Comparison of ENCODE assay signal across 8 cellular contexts in the genomic region with DNA sequence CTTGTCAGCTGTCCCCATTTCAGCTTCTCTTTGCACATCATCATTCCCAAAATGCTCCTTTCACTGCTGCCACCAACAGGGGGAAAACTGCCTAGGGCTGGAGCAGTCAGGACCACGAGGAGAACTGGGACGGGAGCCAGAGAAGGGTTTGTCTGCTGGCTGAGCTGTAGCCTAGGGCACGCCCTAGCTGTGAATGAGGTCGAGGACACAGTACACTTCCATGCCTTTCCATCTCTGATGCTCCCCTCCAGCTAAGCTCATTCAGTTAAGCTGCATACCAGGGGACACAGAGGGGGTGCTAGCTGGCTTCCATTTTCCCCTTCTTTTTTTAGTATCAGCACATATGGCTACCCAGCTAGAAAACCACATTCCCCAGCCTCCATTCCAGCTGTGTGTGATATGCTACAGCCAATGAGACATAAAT.
DNase-seq lines count a peak whose midpoint lies in the region; ATAC-seq and TF ChIP-seq lines count a peak whose summit lies in the region.

No MANE protein-coding gene starts in this region.

- H3K27ac ChIP-seq in right atrium auricular region (no peak overlapping the region), OCI-LY7 (ENCODE audit: low read depth, low read length, poor library complexity, severe bottlenecking) (no peak overlapping the region)

- H3K9me3 ChIP-seq in right atrium auricular region (no peaks in the 10 kb centered on the region), OCI-LY7 (ENCODE audit: low read length) (no peaks in the 10 kb centered on the region)

- H4K20me1 ChIP-seq in OCI-LY7 (ENCODE audit: insufficient read depth, low read length): no peaks in the 10 kb centered on the region

- intact Hi-C loops in OCI-LY7 (cut with micrococcal nuclease; ENCODE audit: unreplicated experiment): no loop called here

- no peak for DNase-seq in activated naive CD4-positive, alpha-beta T cell treated with anti-CD3 and anti-CD28 coated beads, Interleukin-2, amount 50 U/mL, for 16 hours
- peak; percentile 74 for DNase-seq in right atrium auricular region (ENCODE audit: low spot score)
- no peak for DNase-seq in stimulated activated naive B cell treated with anti-CD40 and anti-IgM and Interleukin-4, amounts not matched to agents 10 μg/mL and 1 μg/mL and 100 μg/mL, for 72 hours
- DNase-seq in GM10266 (ENCODE audit: extremely low spot score): no peak
- no peak for DNase-seq in OCI-LY7 (ENCODE audit: low spot score)
- no peak for DNase-seq in NCI-H128 (lab: John Stamatoyannopoulos, UW; ENCODE audit: unreplicated experiment)

- POLR2A ChIA-PET in OCI-LY7 (lab: Charles Lee): interaction anchor here (1.1 to 1.3 kb wide), 2 partner anchors 9 to 54 kb away, joined by 4 to 13 read pairs; no protein-coding TSS in a partner anchor

- peak overlapping the region; percentile 83 for H3K27ac Mint-ChIP-seq in activated naive CD4-positive, alpha-beta T cell treated with anti-CD3 and anti-CD28 coated beads, Interleukin-2, amount 50 U/mL, for 24 hours
- H3K27ac Mint-ChIP-seq in activated T-helper 17 cell treated with anti-CD3 and anti-CD28 coated beads, Interleukin-2, amount 50 U/mL, for 72 hours: peak overlapping the region; percentile 25
- H3K27ac Mint-ChIP-seq in stimulated activated naive B cell treated with anti-CD40 and anti-IgM and Interleukin-4, amounts not matched to agents 10 μg/mL and 1 μg/mL and 100 μg/mL, for 72 hours: peak overlapping the region; percentile 34

- no peaks in the 10 kb centered on the region for H3K79me2 ChIP-seq in OCI-LY7 (ENCODE audit: insufficient read depth, low read depth, low read length)

- CTCF ChIA-PET in OCI-LY7 (lab: Charles Lee; ENCODE audit: unreplicated experiment): no interaction called here

- H3K27me3 ChIP-seq in right atrium auricular region: no peaks in the 10 kb centered on the region

- TF ChIP-seq CTCF in right atrium auricular region (IDR thresholded peaks at IDR 0.05) (peak in 1 of 2 donors; percentile 58), GM10266 (IDR thresholded peaks at IDR 0.05; ENCODE audit: control insufficient read depth, insufficient read depth, low read depth, missing control alignments) (no peak), OCI-LY7 (conservative IDR thresholded peaks at IDR 0.05; ENCODE audit: low read length) (no peak)

- H3K4me3 ChIP-seq in right atrium auricular region (no peak overlapping the region), OCI-LY7 (ENCODE audit: low read depth, low read length, poor library complexity, severe bottlenecking) (no peak overlapping the region)

- no peak overlapping the region for H2AFZ ChIP-seq in OCI-LY7 (ENCODE audit: low read length)

- H3K27me3 Mint-ChIP-seq in activated naive CD4-positive, alpha-beta T cell treated with anti-CD3 and anti-CD28 coated beads, Interleukin-2, amount 50 U/mL, for 24 hours: no peaks in the 10 kb centered on the region
- no peaks in the 10 kb centered on the region for H3K27me3 Mint-ChIP-seq in activated T-helper 17 cell treated with anti-CD3 and anti-CD28 coated beads, Interleukin-2, amount 50 U/mL, for 72 hours
- no peaks in the 10 kb centered on the region for H3K27me3 Mint-ChIP-seq in stimulated activated naive B cell treated with anti-CD40 and anti-IgM and Interleukin-4, amounts not matched to agents 10 μg/mL and 1 μg/mL and 100 μg/mL, for 72 hours

- no peak overlapping the region for H3K4me3 Mint-ChIP-seq in activated naive CD4-positive, alpha-beta T cell treated with anti-CD3 and anti-CD28 coated beads, Interleukin-2, amount 50 U/mL, for 24 hours
- H3K4me3 Mint-ChIP-seq in activated T-helper 17 cell treated with anti-CD3 and anti-CD28 coated beads, Interleukin-2, amount 50 U/mL, for 72 hours: no peak overlapping the region
- H3K4me3 Mint-ChIP-seq in stimulated activated naive B cell treated with anti-CD40 and anti-IgM and Interleukin-4, amounts not matched to agents 10 μg/mL and 1 μg/mL and 100 μg/mL, for 72 hours: no peak overlapping the region

- H3K4me2 ChIP-seq in OCI-LY7 (ENCODE audit: low read length): no peak overlapping the region

- no peak for ATAC-seq in activated T-helper 17 cell treated with anti-CD3 and anti-CD28 coated beads, Interleukin-2, amount 50 U/mL, for 72 hours (replicated peaks)
- no peak for ATAC-seq in stimulated activated naive B cell treated with anti-CD40 and anti-IgM and Interleukin-4, amounts not matched to agents 10 μg/mL and 1 μg/mL and 100 μg/mL, for 72 hours (replicated peaks)

- peaks cover 52% of the 10 kb centered on the region for H3K4me1 Mint-ChIP-seq in activated naive CD4-positive, alpha-beta T cell treated with anti-CD3 and anti-CD28 coated beads, Interleukin-2, amount 50 U/mL, for 24 hours
- peaks cover 24% of the 10 kb centered on the region for H3K4me1 Mint-ChIP-seq in activated T-helper 17 cell treated with anti-CD3 and anti-CD28 coated beads, Interleukin-2, amount 50 U/mL, for 72 hours
- peaks cover 9 to 30% of the 10 kb centered on the region in 2 donors for H3K4me1 Mint-ChIP-seq in stimulated activated naive B cell treated with anti-CD40 and anti-IgM and Interleukin-4, amounts not matched to agents 10 μg/mL and 1 μg/mL and 100 μg/mL, for 72 hours

- H3K9me2 ChIP-seq in OCI-LY7 (ENCODE audit: insufficient read depth, low read length): no peaks in the 10 kb centered on the region

- H3K4me1 ChIP-seq in right atrium auricular region (peaks cover 0 to 20% of the 10 kb centered on the region in 2 donors), OCI-LY7 (ENCODE audit: insufficient read depth, low read length, poor library complexity, severe bottlenecking) (no peaks in the 10 kb centered on the region)

- no TSS peak for BruUV-seq in OCI-LY7 (replicated peaks; lab: Mats Ljungman, UMichigan)

- H3K36me3 Mint-ChIP-seq in activated naive CD4-positive, alpha-beta T cell treated with anti-CD3 and anti-CD28 coated beads, Interleukin-2, amount 50 U/mL, for 24 hours: peaks cover 11% of the 10 kb centered on the region
- peaks cover 64% of the 10 kb centered on the region for H3K36me3 Mint-ChIP-seq in activated T-helper 17 cell treated with anti-CD3 and anti-CD28 coated beads, Interleukin-2, amount 50 U/mL, for 72 hours (ENCODE audit: low read depth)
- H3K36me3 Mint-ChIP-seq in stimulated activated naive B cell treated with anti-CD40 and anti-IgM and Interleukin-4, amounts not matched to agents 10 μg/mL and 1 μg/mL and 100 μg/mL, for 72 hours: peaks cover 51 to 72% of the 10 kb centered on the region in 2 donors

- no peaks in the 10 kb centered on the region for H3K36me3 ChIP-seq in right atrium auricular region
- peaks cover 49% of the 10 kb centered on the region for H3K36me3 ChIP-seq in OCI-LY7 (ENCODE audit: insufficient read depth, low read length)

- H3K9me3 Mint-ChIP-seq in activated naive CD4-positive, alpha-beta T cell treated with anti-CD3 and anti-CD28 coated beads, Interleukin-2, amount 50 U/mL, for 24 hours: no peaks in the 10 kb centered on the region
- H3K9me3 Mint-ChIP-seq in activated T-helper 17 cell treated with anti-CD3 and anti-CD28 coated beads, Interleukin-2, amount 50 U/mL, for 72 hours: no peaks in the 10 kb centered on the region
- peaks cover 0 to 2% of the 10 kb centered on the region in 2 donors for H3K9me3 Mint-ChIP-seq in stimulated activated naive B cell treated with anti-CD40 and anti-IgM and Interleukin-4, amounts not matched to agents 10 μg/mL and 1 μg/mL and 100 μg/mL, for 72 hours

Comparison
In these comparisons a context has a peak if more than half of its experiments do, and no peak if none do; other contexts are left out.
1. H3K27ac Mint-ChIP-seq: peak in every context shown above with its lines; median percentile 83 in activated naive CD4-positive, alpha-beta T cell treated with anti-CD3 and anti-CD28 coated beads, Interleukin-2, amount 50 U/mL, for 24 hours; 34 in stimulated activated naive B cell treated with anti-CD40 and anti-IgM and Interleukin-4, amounts not matched to agents 10 μg/mL and 1 μg/mL and 100 μg/mL, for 72 hours; 25 in activated T-helper 17 cell treated with anti-CD3 and anti-CD28 coated beads, Interleukin-2, amount 50 U/mL, for 72 hours.